In genomic region chr2:45814528-45814927, GRCh38 we compare ENCODE assay signal across 28 cellular contexts.
A peak's percentile ranks its signal among the peaks of the same experiment; 100 is the strongest.
DNase-seq lines count a peak whose midpoint lies in the region; ATAC-seq, FAIRE-seq and TF ChIP-seq lines count a peak whose summit lies in the region.
"Had no signal": no experiment of that assay in that cellular context is flagged by ENCODE, and none has a peak within 500 bp of the region (broad histone marks: within the 10 kb centered on the region; RNA-seq: fewer than 3 reads in every experiment).

No MANE protein-coding gene starts in this region.

- no peak for FAIRE-seq in HepG2 (lab: Jason Lieb, UNC)
- FAIRE-seq: G401.6, GM19239, K562 had no signal

- H3K4me3 ChIP-seq in BLaER1 (no peak overlapping the region), sigmoid colon (no peak overlapping the region), HepG2 (replicated peaks in 1 of 3; ENCODE audit: insufficient read depth in 1 of 3, low read depth in 2 of 3, low read length in 3 of 3) (no peak overlapping the region)
- H3K4me3 ChIP-seq: K562, lung, thoracic aorta had no signal

- no peak overlapping the region for H3K9ac ChIP-seq in BLaER1
- H3K9ac ChIP-seq in HepG2 (ENCODE audit: insufficient read depth, low read depth, low read length) = no peak overlapping the region

- H2AFZ ChIP-seq in HepG2 (ENCODE audit: low read length) = no peak overlapping the region

- H3K9me3 ChIP-seq in BLaER1 (no peaks in the 10 kb centered on the region), sigmoid colon (no peaks in the 10 kb centered on the region), HepG2 (ENCODE audit: low read length) (no peaks in the 10 kb centered on the region)
- H3K9me3 ChIP-seq: thoracic aorta had no signal

- POLR2A ChIA-PET in HepG2 (lab: Yijun Ruan, JAX) = no interaction called here

- H3K4me2 ChIP-seq in BLaER1 (peak overlapping the region; percentile 32; the same call in 1 of the 2 replicates), HepG2 (ENCODE audit: low read depth, low read length) (no peak overlapping the region)

- TF ChIP-seq EP300 in sigmoid colon (IDR thresholded peaks at IDR 0.05) (peak; percentile 19 to 74 (median 52)), HepG2 (IDR thresholded peaks at IDR 0.05; ENCODE audit: low read depth in 2 of 2, low read length in 2 of 2) (no peak), HepG2 (CRISPR knock-in tag; IDR thresholded peaks at IDR 0.05; ENCODE audit: borderline replicate concordance) (no peak)

- ATAC-seq in left ventricle myocardium superior (peak; percentile 79), GM21723 (IDR thresholded peaks at IDR 0.05; ENCODE audit: unreplicated experiment) (no peak), HepG2 (no peak)
- ATAC-seq: effector memory CD8-positive, alpha-beta T cell; esophagus mucosa; K562 had no signal

- TF ChIP-seq CTCF in sigmoid colon (IDR thresholded peaks at IDR 0.05) = no peak
- TF ChIP-seq CTCF in HepG2 (CRISPR knock-in tag; IDR thresholded peaks at IDR 0.05) = no peak

- intact Hi-C loops in left ventricle myocardium superior (cut with micrococcal nuclease) = no loop called here
- intact Hi-C loops in sigmoid colon (cut with DNase I) = loop anchor here (5.0 kb wide), 1 partner anchor 42 kb away; no protein-coding TSS in a partner anchor
- intact Hi-C loops in HepG2 (cut with micrococcal nuclease; ENCODE audit: unreplicated experiment) = no loop called here

- in situ Hi-C loops in HepG2 (cut with HindIII; ENCODE audit: extremely low pct_ligation_motif_present, low pct_unique_long_range_greater_than_20kb) = no loop called here

- H4K20me1 ChIP-seq in BLaER1 (peaks cover 100% of the 10 kb centered on the region), HepG2 (ENCODE audit: insufficient read depth, low read length) (no peaks in the 10 kb centered on the region)

- peaks cover 38% of the 10 kb centered on the region for H3K36me3 ChIP-seq in BLaER1
- no peaks in the 10 kb centered on the region for H3K36me3 ChIP-seq in sigmoid colon
- H3K36me3 ChIP-seq in HepG2 (replicated peaks in 1 of 2; ENCODE audit: control insufficient read depth in 1 of 2, insufficient read depth in 2 of 2, low read length in 2 of 2) = no peaks in the 10 kb centered on the region
- H3K36me3 ChIP-seq: thoracic aorta had no signal

- 90 to 94% methylated on average over 4 of the region's 4 CpGs for WGBS in sigmoid colon, 2 donors
- WGBS in HepG2 (ENCODE audit: low lambda C conversion rate) = 26% methylated on average over 3 of the region's 4 CpGs

- TF ChIP-seq RAD21 in HepG2 (CRISPR knock-in tag; IDR thresholded peaks at IDR 0.05) = no peak

- H3K27me3 ChIP-seq in BLaER1 (no peaks in the 10 kb centered on the region), sigmoid colon (no peaks in the 10 kb centered on the region), HepG2 (ENCODE audit: control insufficient read depth in 1 of 2, insufficient read depth in 2 of 2, low read length in 2 of 2) (peaks cover 1 to 3% of the 10 kb centered on the region in 2 experiments; a peak in 1 of 5 replicates)

- TF ChIP-seq POLR2A in sigmoid colon (IDR thresholded peaks at IDR 0.05) (no peak), HepG2 (IDR thresholded peaks at IDR 0.05; ENCODE audit: insufficient read depth in 1 of 2, low read depth in 2 of 2, low read length in 2 of 2) (no peak)

- CTCF ChIA-PET in HepG2 (lab: Yijun Ruan, JAX; ENCODE audit: low intra/inter-chr PET ratio, low total read pairs) = no interaction called here

- H3K4me1 ChIP-seq in BLaER1 (peaks cover 78% of the 10 kb centered on the region), sigmoid colon (peaks cover 0 to 88% (median 72%) of the 10 kb centered on the region in 4 donors), HepG2 (ENCODE audit: insufficient read depth, low read length) (no peaks in the 10 kb centered on the region)

- DNase-seq in fibroblast of gingiva (ENCODE audit: low read depth) = peak; percentile 18
- DNase-seq in left ventricle myocardium superior = no peak
- peak; percentile 82 for DNase-seq in sigmoid colon
- DNase-seq in midbrain (lab: John Stamatoyannopoulos, UW) = no peak
- no peak for DNase-seq in HepG2 (ENCODE audit: low spot score)
- DNase-seq in NCI-H748 (lab: John Stamatoyannopoulos, UW; ENCODE audit: unreplicated experiment) = no peak
- DNase-seq: activated CD4-positive, alpha-beta T cell treated with anti-CD3 and anti-CD28 coated beads for 48 hours; activated CD8-positive, alpha-beta memory T cell treated with anti-CD3 and anti-CD28 coated beads for 24 hours; activated effector memory CD4-positive, alpha-beta T cell treated with Interleukin-2 at 50 U/mL for 16 hours; aorta; caudate nucleus; COR-L47; cortex of kidney; effector memory CD8-positive, alpha-beta T cell; HCEC 1CT; islet precursor cell; NCI-H2029 treated with DMSO at 0.1 percent for 48 hours; NCI-H2227 treated with DMSO at 0.1 percent for 48 hours; stimulated activated naive CD4-positive, alpha-beta T cell treated with Interleukin-2 at 50 U/mL for 16 hours; T-helper 2 cell had no signal

- H3K27ac ChIP-seq in BLaER1 (peak overlapping the region; percentile 19; the same call in 1 of the 2 replicates), sigmoid colon (peak overlapping the region in 3 of 4 donors; percentile 66 to 87 (median 83)), HepG2 (ENCODE audit: extremely low read length, insufficient read depth, low read length) (no peak overlapping the region)
- H3K27ac ChIP-seq: thoracic aorta had no signal

- BruUV-seq in HepG2 (replicated peaks; lab: Mats Ljungman, UMichigan) = no TSS peak

- H3K79me2 ChIP-seq in HepG2 (ENCODE audit: insufficient read depth, low read length) = no peaks in the 10 kb centered on the region

TF ChIP-seq in HepG2, 621 proteins besides CTCF, POLR2A, EP300 and RAD21:
- TF ChIP-seq AHDC1 (CRISPR knock-in tag; IDR thresholded peaks at IDR 0.05; ENCODE audit: borderline replicate concordance) = no peak
- TF ChIP-seq MLLT10 (CRISPR knock-in tag; IDR thresholded peaks at IDR 0.05) = no peak
- no peak for TF ChIP-seq ZNF230 (CRISPR knock-in tag; IDR thresholded peaks at IDR 0.05)
- TF ChIP-seq CERS6 (CRISPR knock-in tag; IDR thresholded peaks at IDR 0.05) = no peak
- TF ChIP-seq ARNT (IDR thresholded peaks at IDR 0.05) = no peak
- TF ChIP-seq ZNF784 (CRISPR knock-in tag; IDR thresholded peaks at IDR 0.05; ENCODE audit: borderline replicate concordance) = no peak
- TF ChIP-seq EED (CRISPR knock-in tag; IDR thresholded peaks at IDR 0.05) = no peak
- no peak for TF ChIP-seq SP140L (CRISPR knock-in tag; IDR thresholded peaks at IDR 0.05; ENCODE audit: borderline replicate concordance)
- TF ChIP-seq ZNF550 (CRISPR knock-in tag; IDR thresholded peaks at IDR 0.05; ENCODE audit: borderline replicate concordance) = no peak
- TF ChIP-seq XBP1 (CRISPR knock-in tag; IDR thresholded peaks at IDR 0.05) = no peak
- no peak for TF ChIP-seq MZF1 (CRISPR knock-in tag; IDR thresholded peaks at IDR 0.05; ENCODE audit: borderline replicate concordance)

Comparison
In these comparisons a context has a peak if more than half of its experiments do, and no peak if none do; other contexts are left out.
1. DNase-seq: peak in fibroblast of gingiva (single experiment) and sigmoid colon (single experiment); none in left ventricle myocardium superior (single experiment), midbrain (single experiment), HepG2 (single experiment) and NCI-H748 (single experiment).